In genomic region chr22:46105494-46106278, GRCh38 we compare ENCODE assay signal across 12 cellular contexts. TPM values are rescaled to one million over a fixed set of nuclear protein-coding genes. Genes with fewer than 3 reads are reported as not detected.
DNase-seq lines count a peak whose midpoint lies in the region; ATAC-seq and TF ChIP-seq lines count a peak whose summit lies in the region.
"Had no signal": no experiment of that assay in that cellular context is flagged by ENCODE, and none has a peak within 500 bp of the region (broad histone marks: within the 10 kb centered on the region; RNA-seq: fewer than 3 reads in every experiment).

No MANE protein-coding gene starts in this region.

- H3K27me3 Mint-ChIP-seq in natural killer cell (ENCODE audit: low read depth in 2 of 2) = no peaks in the 10 kb centered on the region
- H3K27me3 Mint-ChIP-seq: T-cell had no signal

- peak; percentile 66 for DNase-seq in left cardiac atrium
- no peak for DNase-seq in Right ventricle myocardium superior
- DNase-seq in epithelial cell of prostate (ENCODE audit: low read depth, low spot score) = peak; percentile 65
- no peak for DNase-seq in DMS 273 (lab: John Stamatoyannopoulos, UW; ENCODE audit: unreplicated experiment)
- DNase-seq in stimulated activated CD4-positive, alpha-beta T cell treated with anti-CD3 and anti-CD28 coated beads, Interleukin-4, amount 100 ng/mL, for 4 hours = no peak
- no peak for DNase-seq in natural killer cell
- DNase-seq: NCI-H1417 treated with DMSO at 0.1 percent for 48 hours, T-cell had no signal

- H3K9me3 ChIP-seq in muscle layer of duodenum (ENCODE audit: control insufficient read depth in 1 of 2, low read length in 2 of 2) = no peaks in the 10 kb centered on the region
- H3K9me3 ChIP-seq: BLaER1 had no signal

- no peaks in the 10 kb centered on the region for H3K4me1 Mint-ChIP-seq in natural killer cell
- H3K4me1 Mint-ChIP-seq: T-cell had no signal

- H3K27ac Mint-ChIP-seq in natural killer cell = no peak overlapping the region
- H3K27ac Mint-ChIP-seq: activated T-helper 2 cell treated with anti-CD3 and anti-CD28 coated beads, Interferon-gamma antibody, Interleukin-2, Interleukin-4, amounts not matched to agents 10 μg/mL and 5 μg/mL and 100 μg/mL, durations not matched to agents 14 hours and 24 hours and 36 hours; T-cell had no signal

- H3K27me3 ChIP-seq in muscle layer of duodenum (ENCODE audit: low read depth, low read length) = no peaks in the 10 kb centered on the region
- H3K27me3 ChIP-seq: BLaER1 had no signal

- no peak for TF ChIP-seq CTCF in natural killer cell (IDR thresholded peaks at IDR 0.05)

- peaks cover 21 to 64% of the 10 kb centered on the region in 2 donors for H3K36me3 ChIP-seq in muscle layer of duodenum (ENCODE audit: control insufficient read depth in 1 of 2, insufficient read depth in 2 of 2, low read length in 2 of 2)

- H3K9me3 Mint-ChIP-seq in natural killer cell = no peaks in the 10 kb centered on the region
- H3K9me3 Mint-ChIP-seq: activated T-helper 2 cell treated with anti-CD3 and anti-CD28 coated beads, Interferon-gamma antibody, Interleukin-2, Interleukin-4, amounts not matched to agents 10 μg/mL and 5 μg/mL and 100 μg/mL, durations not matched to agents 14 hours and 24 hours and 36 hours; T-cell had no signal

- H3K27ac ChIP-seq in epithelial cell of prostate (peak overlapping the region; percentile 96), muscle layer of duodenum (ENCODE audit: low read length) (peak overlapping the region; percentile 60)
- H3K27ac ChIP-seq: BLaER1 had no signal

- H3K4me1 ChIP-seq in muscle layer of duodenum (ENCODE audit: control insufficient read depth in 1 of 2, insufficient read depth in 2 of 2, low read length in 2 of 2) = peaks cover 32 to 91% of the 10 kb centered on the region in 2 donors

- intact Hi-C loops in left cardiac atrium (cut with DNase I) = no loop called here
- intact Hi-C loops in Right ventricle myocardium superior (cut with DNase I) = no loop called here
- intact Hi-C loops in natural killer cell (cut with micrococcal nuclease) = no loop called here

- no peak overlapping the region for H3K4me3 ChIP-seq in muscle layer of duodenum (ENCODE audit: low read depth in 1 of 2, low read length in 2 of 2)
- H3K4me3 ChIP-seq: BLaER1 had no signal

- peak in 1 of 2 donors; percentile 2 for ATAC-seq in left cardiac atrium
- ATAC-seq in Right ventricle myocardium superior (ENCODE audit: poor library complexity) = no peak
- ATAC-seq in natural killer cell = no peak
- no peak for ATAC-seq in HG03439 (IDR thresholded peaks at IDR 0.05; ENCODE audit: unreplicated experiment)
- ATAC-seq: T-cell had no signal

- H3K36me3 Mint-ChIP-seq in natural killer cell = no peaks in the 10 kb centered on the region
- H3K36me3 Mint-ChIP-seq: T-cell had no signal

- H3K4me3 Mint-ChIP-seq in natural killer cell = no peak overlapping the region
- H3K4me3 Mint-ChIP-seq: T-cell had no signal

RNA-seq across cellular contexts. Expression of gene PPARA, which starts 44.6 kb away (rescaled TPM):
- total RNA-seq in left cardiac atrium (10 to 100 TPM; 49.6 to 66.2 TPM), Right ventricle myocardium superior (66.1 TPM), natural killer cell (10 to 100 TPM; 20.1 to 27.8 (median 27.0) TPM)

Comparison
In these comparisons a context has a peak if more than half of its experiments do, and no peak if none do; other contexts are left out.
1. DNase-seq: peak in left cardiac atrium (single experiment) and epithelial cell of prostate (single experiment); none in Right ventricle myocardium superior (single experiment), DMS 273 (single experiment), stimulated activated CD4-positive, alpha-beta T cell treated with anti-CD3 and anti-CD28 coated beads, Interleukin-4, amount 100 ng/mL, for 4 hours (0 of 2) and natural killer cell (single experiment).